Comparison of ENCODE assay signal across 13 cellular contexts in the genomic region with DNA sequence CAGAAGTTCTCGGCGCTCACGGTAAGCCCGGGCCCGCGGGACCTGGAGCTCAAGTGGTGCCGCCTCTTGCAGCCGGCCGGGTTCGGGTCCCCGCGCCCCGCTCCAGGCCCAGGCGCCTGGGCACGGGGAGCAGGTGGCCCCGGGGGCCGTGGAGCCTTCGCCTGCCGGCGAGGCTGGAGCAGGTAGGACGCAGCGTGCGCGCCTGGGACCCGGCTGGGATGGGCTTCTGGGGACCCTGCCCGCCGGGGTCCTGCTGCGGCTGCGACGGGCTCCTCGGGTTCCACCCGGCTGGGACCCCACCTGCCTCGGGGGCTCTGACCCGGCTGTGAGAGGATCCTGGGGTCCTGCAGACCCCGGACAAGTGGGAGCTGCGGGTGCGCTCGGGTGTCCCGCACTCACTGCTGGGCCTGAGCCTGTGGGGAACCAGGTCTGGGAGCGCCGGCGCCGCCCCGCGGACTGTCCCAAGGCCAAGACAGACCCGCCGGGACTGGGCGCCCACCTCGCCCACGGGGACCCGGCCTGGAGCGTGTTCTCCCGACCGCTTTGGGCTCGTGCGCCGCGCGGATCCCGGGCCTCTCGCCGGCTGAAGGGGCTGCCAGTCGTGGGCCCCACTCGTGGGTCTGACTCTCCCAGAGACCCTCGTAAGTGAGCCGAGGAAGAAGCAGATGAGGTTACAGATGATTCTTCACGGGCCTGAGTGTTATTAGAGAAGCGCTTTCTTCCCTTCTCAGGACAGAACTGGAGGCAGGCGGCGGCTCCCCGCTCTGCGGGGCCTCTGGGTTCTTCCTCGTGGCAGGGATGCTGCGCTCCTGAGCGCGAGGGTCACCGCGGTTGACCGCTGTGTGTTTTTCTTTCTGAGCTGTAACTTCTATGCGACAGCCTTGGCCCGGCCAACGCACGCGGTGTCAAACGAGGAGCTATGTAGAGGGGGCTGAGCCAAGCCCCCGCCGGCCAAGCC. TPM values are rescaled to one million over a fixed set of nuclear protein-coding genes. Genes with fewer than 3 reads are reported as not detected.
DNase-seq lines count a peak whose midpoint lies in the region; ATAC-seq and TF ChIP-seq lines count a peak whose summit lies in the region.
"Had no signal": no experiment of that assay in that cellular context is flagged by ENCODE, and none has a peak within 500 bp of the region (broad histone marks: within the 10 kb centered on the region; RNA-seq: fewer than 3 reads in every experiment).

No MANE protein-coding gene starts in this region.

- H2AFZ ChIP-seq in OCI-LY7 (ENCODE audit: low read length) = no peak overlapping the region
- H2AFZ ChIP-seq: GM23248 had no signal

- peak; percentile 20 for ATAC-seq in WTC11
- ATAC-seq in HG03097 (IDR thresholded peaks at IDR 0.05; ENCODE audit: low FRiP score, unreplicated experiment) = no peak
- no peak for ATAC-seq in HG03175 (IDR thresholded peaks at IDR 0.05; ENCODE audit: unreplicated experiment)

- H3K27ac ChIP-seq in BLaER1 treated with 17β-estradiol and CSF1 and Interleukin-3, amounts not matched to agents 10 nM and 100 nM = no peak overlapping the region
- H3K27ac ChIP-seq in iPS-18a (ENCODE audit: low read length) (no peak overlapping the region), prostate gland (peak overlapping the region in 1 of 2 donors; percentile 37), OCI-LY7 (ENCODE audit: low read depth, low read length, poor library complexity, severe bottlenecking) (no peak overlapping the region)
- H3K27ac ChIP-seq: GM23248 had no signal

- TF ChIP-seq POLR2A in prostate gland (IDR thresholded peaks at IDR 0.05) = no peak

- no TSS peak for BruUV-seq in OCI-LY7 (replicated peaks; lab: Mats Ljungman, UMichigan)

- peak overlapping the region; percentile 65 for H3K4me3 Mint-ChIP-seq in WTC11
- H3K4me3 Mint-ChIP-seq: B cell had no signal

- peak overlapping the region; percentile 47 to 70 (median 60) for H3K4me3 ChIP-seq in BLaER1 treated with 17β-estradiol and CSF1 and Interleukin-3, amounts not matched to agents 10 nM and 100 nM
- H3K4me3 ChIP-seq in iPS-18a (ENCODE audit: low read length) (peak overlapping the region; percentile 66), prostate gland (peak overlapping the region; percentile 42 to 47), OCI-LY7 (ENCODE audit: low read depth, low read length, poor library complexity, severe bottlenecking) (no peak overlapping the region)
- H3K4me3 ChIP-seq: GM23248 had no signal

- POLR2A ChIA-PET in WTC11 (lab: Charles Lee) (no interaction called here), OCI-LY7 (lab: Charles Lee) (no interaction called here)

- WGBS in prostate gland = 4% methylated on average over 53 of the region's 87 CpGs

- CTCF ChIA-PET in WTC11 (lab: Charles Lee) (interaction anchor here (1.1 to 2.3 kb wide), 4 partner anchors 10 to 122 kb away, joined by 3 to 19 read pairs (median 5); no protein-coding TSS in a partner anchor), OCI-LY7 (lab: Charles Lee; ENCODE audit: unreplicated experiment) (no interaction called here)

- no peaks in the 10 kb centered on the region for H3K36me3 Mint-ChIP-seq in WTC11

- peaks cover 56% of the 10 kb centered on the region for H3K27me3 Mint-ChIP-seq in WTC11 (ENCODE audit: low read depth)

- H3K9me2 ChIP-seq in OCI-LY7 (ENCODE audit: insufficient read depth, low read length) = no peaks in the 10 kb centered on the region

- H3K9ac ChIP-seq in BLaER1 treated with 17β-estradiol and CSF1 and Interleukin-3, amounts not matched to agents 10 nM and 100 nM = peak overlapping the region in 9 of 11 experiments; percentile 3 to 65 (median 46); a peak in 13 of 22 replicates
- no peak overlapping the region for H3K9ac ChIP-seq in iPS-18a (ENCODE audit: low read length)
- H3K9ac ChIP-seq: GM23248 had no signal

- peaks cover 51 to 69% (median 65%) of the 10 kb centered on the region in 11 experiments for H3K27me3 ChIP-seq in BLaER1 treated with 17β-estradiol and CSF1 and Interleukin-3, amounts not matched to agents 10 nM and 100 nM
- H3K27me3 ChIP-seq in iPS-18a (ENCODE audit: control insufficient read depth, insufficient read depth, low read length) (peaks cover 62% of the 10 kb centered on the region), prostate gland (replicated peaks; ENCODE audit: insufficient read depth) (no peaks in the 10 kb centered on the region)

- DNase-seq in WTC11 (ENCODE audit: low spot score) (peak; percentile 36), prostate gland (ENCODE audit: low spot score) (no peak), OCI-LY7 (ENCODE audit: low spot score) (no peak)
- DNase-seq in activated effector memory CD4-positive, alpha-beta T cell treated with Interleukin-2 at 50 U/mL for 16 hours = no peak
- DNase-seq: activated CD8-positive, alpha-beta memory T cell treated with anti-CD3 and anti-CD28 coated beads, Interleukin-2, amount 50 U/mL, for 48 hours; GM23248; NCI-H2171; stimulated activated CD4-positive, alpha-beta T cell treated with anti-CD3 and anti-CD28 coated beads, Interleukin-4, amount 100 ng/mL, for 4 hours had no signal

- H3K4me2 ChIP-seq in BLaER1 treated with 17β-estradiol and CSF1 and Interleukin-3, amounts not matched to agents 10 nM and 100 nM = peak overlapping the region; percentile 90 to 99 (median 98)
- no peak overlapping the region for H3K4me2 ChIP-seq in OCI-LY7 (ENCODE audit: low read length)

- no peak for TF ChIP-seq CTCF in WTC11 (IDR thresholded peaks at IDR 0.05)
- no peak for TF ChIP-seq CTCF in prostate gland (IDR thresholded peaks at IDR 0.05)
- TF ChIP-seq CTCF in OCI-LY7 (conservative IDR thresholded peaks at IDR 0.05; ENCODE audit: low read length) = no peak

- H3K4me1 Mint-ChIP-seq in WTC11 = peaks cover 48% of the 10 kb centered on the region
- H3K4me1 Mint-ChIP-seq: B cell had no signal

- H3K4me1 ChIP-seq in BLaER1 treated with 17β-estradiol and CSF1 and Interleukin-3, amounts not matched to agents 10 nM and 100 nM = peaks cover 14 to 28% (median 21%) of the 10 kb centered on the region in 10 experiments
- H3K4me1 ChIP-seq in iPS-18a (ENCODE audit: control insufficient read depth, low read depth, low read length) (peaks cover 38% of the 10 kb centered on the region), prostate gland (replicated peaks) (no peaks in the 10 kb centered on the region), OCI-LY7 (ENCODE audit: insufficient read depth, low read length, poor library complexity, severe bottlenecking) (no peaks in the 10 kb centered on the region)

- no peaks in the 10 kb centered on the region for H3K9me3 ChIP-seq in BLaER1 treated with 17β-estradiol and CSF1 and Interleukin-3, amounts not matched to agents 10 nM and 100 nM (replicated peaks in 1 of 11)
- H3K9me3 ChIP-seq in iPS-18a (ENCODE audit: control insufficient read depth, low read depth, low read length) = no peaks in the 10 kb centered on the region
- no peaks in the 10 kb centered on the region for H3K9me3 ChIP-seq in prostate gland
- no peaks in the 10 kb centered on the region for H3K9me3 ChIP-seq in OCI-LY7 (ENCODE audit: low read length)

- H3K9me3 Mint-ChIP-seq in WTC11 = peaks cover 4% of the 10 kb centered on the region; the same call in 1 of the 2 replicates

- peaks cover 0 to 28% (median 8%) of the 10 kb centered on the region in 11 experiments; a peak in 11 of 22 replicates for H4K20me1 ChIP-seq in BLaER1 treated with 17β-estradiol and CSF1 and Interleukin-3, amounts not matched to agents 10 nM and 100 nM
- no peaks in the 10 kb centered on the region for H4K20me1 ChIP-seq in OCI-LY7 (ENCODE audit: insufficient read depth, low read length)

- intact Hi-C loops in prostate gland (cut with DNase I) = loop anchor here (5.0 kb wide), 1 partner anchor 69 kb away; no protein-coding TSS in a partner anchor
- intact Hi-C loops in OCI-LY7 (cut with micrococcal nuclease; ENCODE audit: unreplicated experiment) = no loop called here

- H3K36me3 ChIP-seq in BLaER1 treated with 17β-estradiol and CSF1 and Interleukin-3, amounts not matched to agents 10 nM and 100 nM = no peaks in the 10 kb centered on the region
- no peaks in the 10 kb centered on the region for H3K36me3 ChIP-seq in iPS-18a (ENCODE audit: control insufficient read depth, low read depth, low read length)
- H3K36me3 ChIP-seq in prostate gland = no peaks in the 10 kb centered on the region
- no peaks in the 10 kb centered on the region for H3K36me3 ChIP-seq in OCI-LY7 (ENCODE audit: insufficient read depth, low read length)

- no peaks in the 10 kb centered on the region for H3K79me2 ChIP-seq in OCI-LY7 (ENCODE audit: insufficient read depth, low read depth, low read length)

- H3K27ac Mint-ChIP-seq in WTC11 = no peak overlapping the region
- H3K27ac Mint-ChIP-seq: B cell had no signal

TF ChIP-seq in WTC11, 78 proteins besides CTCF, POLR2A, EP300 and RAD21 (continues in another document):
- 0 out of 2 replicates have a peak, but pooled peaks have one; percentile 9 for TF ChIP-seq RELA (CRISPR knock-in tag; IDR thresholded peaks at IDR 0.05; ENCODE audit: borderline replicate concordance)
- no peak for TF ChIP-seq FOXP1 (CRISPR knock-in tag; IDR thresholded peaks at IDR 0.05; ENCODE audit: borderline replicate concordance)
- TF ChIP-seq ZBTB21 (CRISPR knock-in tag; IDR thresholded peaks at IDR 0.05; ENCODE audit: borderline replicate concordance) = 0 out of 2 replicates have a peak, but pooled peaks have one; percentile 25
- no peak for TF ChIP-seq ZNF396 (CRISPR knock-in tag; IDR thresholded peaks at IDR 0.05; ENCODE audit: borderline replicate concordance)
- TF ChIP-seq, protein P1, sequence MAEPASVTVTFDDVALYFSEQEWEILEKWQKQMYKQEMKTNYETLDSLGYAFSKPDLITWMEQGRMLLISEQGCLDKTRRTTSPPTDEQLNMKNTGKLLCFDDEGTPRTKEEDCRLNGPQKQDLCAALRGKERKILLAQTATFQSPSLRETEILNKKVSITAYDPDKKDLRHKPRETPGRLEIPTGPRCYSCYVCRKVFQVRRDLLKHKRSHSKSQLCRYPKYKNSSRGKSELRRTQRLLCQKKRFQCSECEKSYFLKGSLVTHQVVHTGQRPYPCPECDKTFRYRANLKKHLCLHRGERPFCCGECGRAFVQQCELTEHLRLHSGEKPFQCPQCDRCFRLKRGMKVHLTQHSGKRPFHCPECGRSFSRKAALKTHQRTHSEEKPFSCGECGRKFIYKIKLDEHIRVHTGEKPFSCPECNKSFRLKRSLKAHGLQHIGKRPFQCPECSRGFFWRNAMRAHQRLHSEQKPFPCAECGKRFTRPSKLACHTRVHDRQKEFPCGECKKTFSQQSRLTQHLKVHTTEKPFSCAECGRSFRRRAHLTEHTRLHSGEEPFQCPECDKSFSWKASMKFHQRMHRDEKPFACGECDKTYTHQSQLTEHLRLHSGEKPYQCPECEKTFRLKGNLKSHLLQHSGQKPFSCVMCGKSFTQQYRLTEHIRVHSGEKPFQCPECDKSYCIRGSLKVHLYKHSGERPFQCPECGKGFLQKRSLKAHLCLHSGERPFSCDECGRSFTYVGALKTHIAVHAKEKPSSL (CRISPR knock-in tag; conservative IDR thresholded peaks at IDR 0.05) = no peak
- no peak for TF ChIP-seq FOXJ3 (CRISPR knock-in tag; IDR thresholded peaks at IDR 0.05; ENCODE audit: borderline replicate concordance)
- TF ChIP-seq NR2C2 (CRISPR knock-in tag; IDR thresholded peaks at IDR 0.05) = no peak

RNA-seq across cellular contexts. Expression of gene SMOC2, which starts 0.7 kb away (rescaled TPM):
- total RNA-seq in WTC11 (2021) = 3.3 to 3.9 TPM (median 3.6 TPM) in 3 replicates
- 100 to 1,000 TPM in 1 of 2 donors, 10 to 100 TPM in 1; 17.8 to 167 TPM for total RNA-seq in prostate gland
- not detected in 2 replicates for total RNA-seq in OCI-LY7 (2014; rRNA removed; shearing (Covaris generic))
- total RNA-seq in OCI-LY7 (2022) = not detected in 2 replicates
- total RNA-seq: GM23248 had no signal
